ENCODE assay signal across 21 cellular contexts in the genomic region with DNA sequence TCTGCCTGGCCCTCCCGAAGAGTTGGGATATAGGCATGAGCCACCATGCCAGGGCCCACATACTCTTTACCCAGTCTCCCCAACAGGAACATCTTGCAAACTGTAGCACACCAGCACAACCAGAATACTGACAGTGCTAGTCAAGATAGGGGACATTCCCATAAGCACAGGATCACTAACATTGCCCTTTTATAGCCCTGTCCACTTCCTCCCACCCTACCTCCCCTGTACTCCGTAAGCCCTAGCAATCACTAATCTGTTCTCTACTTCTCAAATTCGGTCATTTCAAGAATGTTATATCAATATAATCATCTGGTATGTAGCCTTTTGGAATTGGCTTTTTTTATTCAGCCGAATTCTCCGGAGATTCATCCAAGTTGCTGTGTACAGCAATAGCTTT.
"Had no signal": no experiment of that assay in that cellular context is flagged by ENCODE, and none has a peak within 500 bp of the region (broad histone marks: within the 10 kb centered on the region; RNA-seq: fewer than 3 reads in every experiment).

No MANE protein-coding gene starts in this region.

- H3K27me3 ChIP-seq: esophagus squamous epithelium, neutrophil, ovary, right atrium auricular region, upper lobe of left lung had no signal

- H3K27ac Mint-ChIP-seq: activated CD4-positive, alpha-beta T cell treated with anti-CD3 and anti-CD28 coated beads, Interleukin-2, amount 10 ng/mL, durations not matched to agents 7 days and 5 days; activated naive CD8-positive, alpha-beta T cell; endodermal cell had no signal

- H3K4me3 ChIP-seq: esophagus squamous epithelium, ovary, psoas muscle, right atrium auricular region, upper lobe of left lung had no signal

- H3K27ac ChIP-seq: esophagus squamous epithelium, neutrophil, ovary, psoas muscle, right atrium auricular region, upper lobe of left lung, VCaP had no signal

- H3K9me3 Mint-ChIP-seq: activated CD4-positive, alpha-beta T cell treated with anti-CD3 and anti-CD28 coated beads, Interleukin-2, amount 10 ng/mL, durations not matched to agents 7 days and 5 days; endodermal cell; naive thymus-derived CD8-positive, alpha-beta T cell had no signal

- H3K36me3 ChIP-seq: ovary had no signal

- H3K4me3 Mint-ChIP-seq: activated CD4-positive, alpha-beta T cell treated with anti-CD3 and anti-CD28 coated beads, Interleukin-2, amount 10 ng/mL, durations not matched to agents 7 days and 5 days; activated naive CD8-positive, alpha-beta T cell; endodermal cell; naive thymus-derived CD8-positive, alpha-beta T cell had no signal

- H3K9ac ChIP-seq: SK-N-SH had no signal

- DNase-seq: activated CD4-positive, alpha-beta T cell treated with anti-CD3 and anti-CD28 coated beads, Interleukin-2, amount 10 ng/mL, durations not matched to agents 7 days and 5 days; activated CD4-positive, CD25-positive, alpha-beta regulatory T cell treated with anti-CD3 and anti-CD28 coated beads, Interleukin-2, amount 50 U/mL, for 72 hours; activated CD8-positive, alpha-beta memory T cell treated with anti-CD3 and anti-CD28 coated beads for 24 hours; activated CD8-positive, alpha-beta memory T cell treated with anti-CD3 and anti-CD28 coated beads, Interleukin-2, amount 50 U/mL, for 4 hours; activated effector memory CD4-positive, alpha-beta T cell treated with anti-CD3 and anti-CD28 coated beads, Interleukin-2, amount 50 U/mL, for 16 hours; amniotic stem cell; cortex of kidney; endodermal cell; esophagus squamous epithelium; left colon; naive thymus-derived CD8-positive, alpha-beta T cell; ovary; psoas muscle; SK-N-SH; stimulated activated CD4-positive, alpha-beta T cell treated with anti-CD3 and anti-CD28 coated beads, Interleukin-4, amount 100 ng/mL, for 24 hours; stimulated activated naive CD8-positive, alpha-beta T cell treated with anti-CD3 and anti-CD28 coated beads, Interleukin-15, Interleukin-2, amounts not matched to agents 100 U/mL and 50 U/mL, for 24 hours; upper lobe of left lung had no signal

- H3K27me3 Mint-ChIP-seq: activated CD4-positive, alpha-beta T cell treated with anti-CD3 and anti-CD28 coated beads, Interleukin-2, amount 10 ng/mL, durations not matched to agents 7 days and 5 days; activated naive CD8-positive, alpha-beta T cell; naive thymus-derived CD8-positive, alpha-beta T cell had no signal

- H3K9me3 ChIP-seq: esophagus squamous epithelium, neutrophil, ovary, psoas muscle, right atrium auricular region, SK-N-SH, upper lobe of left lung had no signal

- ATAC-seq: left colon; naive thymus-derived CD8-positive, alpha-beta T cell; stimulated activated naive CD8-positive, alpha-beta T cell treated with anti-CD3 and anti-CD28 coated beads, Interleukin-15, Interleukin-2, amounts not matched to agents 100 U/mL and 50 U/mL, for 24 hours had no signal
